8 cellular contexts compared by ENCODE assay signal in the genomic region with DNA sequence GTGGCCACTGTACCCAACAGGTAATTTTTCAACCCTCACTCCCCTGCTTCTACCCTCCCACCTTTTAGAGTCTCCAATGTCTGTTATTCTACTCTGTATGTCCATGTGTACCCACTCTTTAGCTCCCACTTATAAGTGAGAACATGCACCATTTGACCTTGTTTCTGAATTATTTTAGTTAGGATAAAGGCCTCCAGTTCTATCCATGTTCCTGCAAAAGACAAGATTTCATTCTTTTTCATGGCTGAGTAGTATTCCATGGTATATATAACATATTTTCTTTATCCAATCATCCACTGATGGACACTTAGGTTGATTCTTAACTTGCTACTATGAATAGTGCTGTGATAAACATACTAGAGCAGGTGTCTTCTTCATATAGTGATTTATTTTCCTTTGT.
"Had no signal": no experiment of that assay in that cellular context is flagged by ENCODE, and none has a peak within 500 bp of the region (broad histone marks: within the 10 kb centered on the region; RNA-seq: fewer than 3 reads in every experiment).

No MANE protein-coding gene starts in this region.

- H3K4me3 ChIP-seq: GM23338 had no signal

- DNase-seq: H9, HCEC 1CT, HFFc6, KG1 had no signal

- H3K4me2 ChIP-seq: GM23338 had no signal

- FAIRE-seq: H1, H54, HTR-8/SVneo had no signal

- H2AFZ ChIP-seq: GM23338 had no signal

- ATAC-seq: GM23338 had no signal
